1 cellular context compared by ENCODE assay signal in genomic region chr6:82084324-82084920, GRCh38.
TF ChIP-seq lines count a peak whose summit lies in the region.

No MANE protein-coding gene starts in this region.

TF ChIP-seq in HepG2, 621 proteins besides CTCF, POLR2A, EP300 and RAD21 (continued from another document and continues in another):
- TF ChIP-seq ZBTB4 (CRISPR knock-in tag; IDR thresholded peaks at IDR 0.05; ENCODE audit: borderline replicate concordance) (no peak), MEIS2 (CRISPR knock-in tag; IDR thresholded peaks at IDR 0.05) (no peak), CREB1 (IDR thresholded peaks at IDR 0.05) (no peak), CREB1 (CRISPR knock-in tag; IDR thresholded peaks at IDR 0.05) (peak; percentile 53), ZEB1 (IDR thresholded peaks at IDR 0.05; ENCODE audit: insufficient replicate concordance, low read depth) (no peak), CEBPZ (IDR thresholded peaks at IDR 0.05; ENCODE audit: low read length) (no peak), HINFP (CRISPR knock-in tag; IDR thresholded peaks at IDR 0.05; ENCODE audit: low read depth) (no peak), JARID2 (CRISPR knock-in tag; IDR thresholded peaks at IDR 0.05; ENCODE audit: insufficient replicate concordance) (no peak), ZMYM4 (CRISPR knock-in tag; IDR thresholded peaks at IDR 0.05) (no peak), SNAI1 (CRISPR knock-in tag; IDR thresholded peaks at IDR 0.05; ENCODE audit: borderline replicate concordance) (no peak), ZNF205 (CRISPR knock-in tag; IDR thresholded peaks at IDR 0.05) (no peak), FOXA1 (IDR thresholded peaks at IDR 0.05) (no peak), FOXA1 (CRISPR knock-in tag; IDR thresholded peaks at IDR 0.05) (peak; percentile 71), ZNF704 (CRISPR knock-in tag; IDR thresholded peaks at IDR 0.05; ENCODE audit: borderline replicate concordance) (no peak), DNMT1 (CRISPR knock-in tag; IDR thresholded peaks at IDR 0.05) (no peak), ZNF343 (CRISPR knock-in tag; IDR thresholded peaks at IDR 0.05) (no peak), KDM3A (CRISPR knock-in tag; IDR thresholded peaks at IDR 0.05; ENCODE audit: low read depth) (no peak), MNT (IDR thresholded peaks at IDR 0.05) (no peak), ZNF564 (CRISPR knock-in tag; IDR thresholded peaks at IDR 0.05) (no peak), GATA4 (IDR thresholded peaks at IDR 0.05; ENCODE audit: borderline replicate concordance, low read depth) (peak; percentile 96), SSRP1 (CRISPR knock-in tag; IDR thresholded peaks at IDR 0.05) (no peak), SOX5 (CRISPR knock-in tag; IDR thresholded peaks at IDR 0.05; ENCODE audit: borderline replicate concordance) (peak; percentile 94), NKX3-1 (CRISPR knock-in tag; IDR thresholded peaks at IDR 0.05) (no peak; the same call in 1 of the 2 replicates), ZNF235 (CRISPR knock-in tag; IDR thresholded peaks at IDR 0.05; ENCODE audit: borderline replicate concordance) (no peak), ZNF549 (CRISPR knock-in tag; IDR thresholded peaks at IDR 0.05) (no peak), GPBP1L1 (CRISPR knock-in tag; IDR thresholded peaks at IDR 0.05) (no peak), MAFK (conservative IDR thresholded peaks at IDR 0.05 in 1 of 2, IDR thresholded peaks at IDR 0.05 in 1 of 2; ENCODE audit: low read length in 2 of 2) (no peak), CENPT (CRISPR knock-in tag; IDR thresholded peaks at IDR 0.05; ENCODE audit: low read depth) (no peak), IKZF1 (IDR thresholded peaks at IDR 0.05) (no peak), GABPB1 (CRISPR knock-in tag; IDR thresholded peaks at IDR 0.05) (no peak), ZNF768 (CRISPR knock-in tag; IDR thresholded peaks at IDR 0.05) (no peak), DPF2 (CRISPR knock-in tag; IDR thresholded peaks at IDR 0.05; ENCODE audit: borderline replicate concordance, low read depth) (peak; percentile 50; the same call in 1 of the 2 replicates), ZNF703 (CRISPR knock-in tag; IDR thresholded peaks at IDR 0.05; ENCODE audit: borderline replicate concordance) (no peak), SP2 (CRISPR knock-in tag; IDR thresholded peaks at IDR 0.05) (no peak), ZKSCAN5 (CRISPR knock-in tag; IDR thresholded peaks at IDR 0.05) (no peak), ZBTB14 (CRISPR knock-in tag; IDR thresholded peaks at IDR 0.05) (no peak), ZFP41 (CRISPR knock-in tag; IDR thresholded peaks at IDR 0.05; ENCODE audit: borderline replicate concordance) (no peak), E2F2 (CRISPR knock-in tag; IDR thresholded peaks at IDR 0.05; ENCODE audit: borderline replicate concordance) (no peak), HNF1A (IDR thresholded peaks at IDR 0.05; ENCODE audit: low read depth) (peak; percentile 64), HNF1A (CRISPR knock-in tag; IDR thresholded peaks at IDR 0.05; ENCODE audit: borderline replicate concordance) (peak; percentile 86; the same call in 1 of the 2 replicates), GTF3A (CRISPR knock-in tag; conservative IDR thresholded peaks at IDR 0.05) (no peak), ZNF331 (CRISPR knock-in tag; IDR thresholded peaks at IDR 0.05) (no peak; the same call in none of the 2 replicates), ZNF558 (CRISPR knock-in tag; IDR thresholded peaks at IDR 0.05; ENCODE audit: borderline replicate concordance) (no peak), ASH2L (IDR thresholded peaks at IDR 0.05; ENCODE audit: insufficient read length, low read depth, low read length) (peak; percentile 56), KDM5A (IDR thresholded peaks at IDR 0.05; ENCODE audit: borderline replicate concordance, low read length) (no peak), ZNF660 (CRISPR knock-in tag; IDR thresholded peaks at IDR 0.05; ENCODE audit: borderline replicate concordance, low read depth) (no peak)
